Comparison of ENCODE assay signal across 29 cellular contexts in genomic region chr3:196454935-196455334, GRCh38. TPM values are rescaled to one million over a fixed set of nuclear protein-coding genes. Genes with fewer than 3 reads are reported as not detected.
DNase-seq lines count a peak whose midpoint lies in the region; ATAC-seq and TF ChIP-seq lines count a peak whose summit lies in the region.
"Had no signal": no experiment of that assay in that cellular context is flagged by ENCODE, and none has a peak within 500 bp of the region (broad histone marks: within the 10 kb centered on the region; RNA-seq: fewer than 3 reads in every experiment).

No MANE protein-coding gene starts in this region.

- no peak overlapping the region for H3K9ac ChIP-seq in skeletal muscle satellite cell (ENCODE audit: low read depth, low read length)

- no peaks in the 10 kb centered on the region for H3K36me3 ChIP-seq in skeletal muscle satellite cell (ENCODE audit: insufficient read depth, low read length)
- no peaks in the 10 kb centered on the region for H3K36me3 ChIP-seq in OCI-LY7 (ENCODE audit: insufficient read depth, low read length)
- H3K36me3 ChIP-seq: colonic mucosa, right lobe of liver, SJSA1 had no signal

- H3K9me3 ChIP-seq in skeletal muscle satellite cell (replicated peaks; ENCODE audit: low read length) (no peaks in the 10 kb centered on the region), OCI-LY7 (ENCODE audit: low read length) (no peaks in the 10 kb centered on the region)
- H3K9me3 ChIP-seq: ascending aorta, colonic mucosa, right lobe of liver, SJSA1, testis had no signal

- H3K4me3 ChIP-seq in fibroblast of the aortic adventitia (ENCODE audit: low read depth, low read length) (no peak overlapping the region), skeletal muscle satellite cell (ENCODE audit: low read length) (no peak overlapping the region), OCI-LY7 (ENCODE audit: low read depth, low read length, poor library complexity, severe bottlenecking) (no peak overlapping the region)
- H3K4me3 ChIP-seq: ascending aorta, colonic mucosa, PC-9, right lobe of liver, SJSA1, testis had no signal

- H3K36me3 Mint-ChIP-seq in activated CD4-positive, alpha-beta T cell treated with anti-CD3 and anti-CD28 coated beads, Interleukin-2, amount 10 ng/mL, durations not matched to agents 7 days and 5 days (ENCODE audit: low read depth): no peaks in the 10 kb centered on the region
- H3K36me3 Mint-ChIP-seq in activated T-helper 17 cell treated with anti-CD3 and anti-CD28 coated beads, Interleukin-2, amount 50 U/mL, for 72 hours (ENCODE audit: low read depth): no peaks in the 10 kb centered on the region
- H3K36me3 Mint-ChIP-seq: stimulated activated memory B cell treated with anti-CD40 and anti-IgM and Interleukin-4, amounts not matched to agents 10 μg/mL and 1 μg/mL and 100 μg/mL, for 72 hours had no signal

- H2AFZ ChIP-seq in OCI-LY7 (ENCODE audit: low read length): no peak overlapping the region
- H2AFZ ChIP-seq: PC-9 had no signal

- H3K4me3 Mint-ChIP-seq in activated CD4-positive, alpha-beta T cell treated with anti-CD3 and anti-CD28 coated beads, Interleukin-2, amount 10 ng/mL, durations not matched to agents 7 days and 5 days: no peak overlapping the region
- no peak overlapping the region for H3K4me3 Mint-ChIP-seq in activated T-helper 17 cell treated with anti-CD3 and anti-CD28 coated beads, Interleukin-2, amount 50 U/mL, for 72 hours
- H3K4me3 Mint-ChIP-seq: stimulated activated memory B cell treated with anti-CD40 and anti-IgM and Interleukin-4, amounts not matched to agents 10 μg/mL and 1 μg/mL and 100 μg/mL, for 72 hours had no signal

- POLR2A ChIA-PET in activated CD4-positive, alpha-beta T cell treated with anti-CD3 and anti-CD28 coated beads, Interleukin-2, amount 10 ng/mL, durations not matched to agents 7 days and 5 days (lab: Charles Lee): no interaction called here
- POLR2A ChIA-PET in OCI-LY7 (lab: Charles Lee): interaction anchor here (0.5 to 0.7 kb wide), 3 partner anchors 18 to 476 kb away, joined by 3 to 6 read pairs (median 3); no protein-coding TSS in a partner anchor

- H3K27me3 ChIP-seq in skeletal muscle satellite cell (ENCODE audit: control insufficient read depth, insufficient read depth, low read length): no peaks in the 10 kb centered on the region
- H3K27me3 ChIP-seq: ascending aorta, colonic mucosa, foreskin keratinocyte, right lobe of liver, SJSA1, testis had no signal

- no peaks in the 10 kb centered on the region for H4K20me1 ChIP-seq in OCI-LY7 (ENCODE audit: insufficient read depth, low read length)

- H3K79me2 ChIP-seq in OCI-LY7 (ENCODE audit: insufficient read depth, low read depth, low read length): no peaks in the 10 kb centered on the region

- H3K4me1 ChIP-seq in skeletal muscle satellite cell (ENCODE audit: control insufficient read depth, insufficient read depth, low read length): peaks cover 5% of the 10 kb centered on the region
- no peaks in the 10 kb centered on the region for H3K4me1 ChIP-seq in OCI-LY7 (ENCODE audit: insufficient read depth, low read length, poor library complexity, severe bottlenecking)
- H3K4me1 ChIP-seq: ascending aorta, colonic mucosa, foreskin keratinocyte, right lobe of liver, SJSA1, testis had no signal

- BruUV-seq in OCI-LY7 (replicated peaks; lab: Mats Ljungman, UMichigan): no TSS peak

- CTCF ChIA-PET in activated CD4-positive, alpha-beta T cell treated with anti-CD3 and anti-CD28 coated beads, Interleukin-2, amount 10 ng/mL, durations not matched to agents 7 days and 5 days (lab: Charles Lee): interaction anchor here (0.5 to 1.2 kb wide), 5 partner anchors 9 to 1596 kb away, joined by 3 to 7 read pairs (median 3); no protein-coding TSS in a partner anchor
- CTCF ChIA-PET in OCI-LY7 (lab: Charles Lee; ENCODE audit: unreplicated experiment): no interaction called here

- intact Hi-C loops in OCI-LY7 (cut with micrococcal nuclease; ENCODE audit: unreplicated experiment): no loop called here

- no peaks in the 10 kb centered on the region for H3K27me3 Mint-ChIP-seq in activated CD4-positive, alpha-beta T cell treated with anti-CD3 and anti-CD28 coated beads, Interleukin-2, amount 10 ng/mL, durations not matched to agents 7 days and 5 days
- H3K27me3 Mint-ChIP-seq in activated T-helper 17 cell treated with anti-CD3 and anti-CD28 coated beads, Interleukin-2, amount 50 U/mL, for 72 hours: no peaks in the 10 kb centered on the region
- H3K27me3 Mint-ChIP-seq: stimulated activated memory B cell treated with anti-CD40 and anti-IgM and Interleukin-4, amounts not matched to agents 10 μg/mL and 1 μg/mL and 100 μg/mL, for 72 hours had no signal

- no peaks in the 10 kb centered on the region for H3K9me3 Mint-ChIP-seq in activated CD4-positive, alpha-beta T cell treated with anti-CD3 and anti-CD28 coated beads, Interleukin-2, amount 10 ng/mL, durations not matched to agents 7 days and 5 days
- no peaks in the 10 kb centered on the region for H3K9me3 Mint-ChIP-seq in activated T-helper 17 cell treated with anti-CD3 and anti-CD28 coated beads, Interleukin-2, amount 50 U/mL, for 72 hours
- H3K9me3 Mint-ChIP-seq: stimulated activated memory B cell treated with anti-CD40 and anti-IgM and Interleukin-4, amounts not matched to agents 10 μg/mL and 1 μg/mL and 100 μg/mL, for 72 hours had no signal

- H3K4me2 ChIP-seq in skeletal muscle satellite cell (ENCODE audit: low read length): peak overlapping the region; percentile 34
- no peak overlapping the region for H3K4me2 ChIP-seq in OCI-LY7 (ENCODE audit: low read length)
- H3K4me2 ChIP-seq: PC-9 had no signal

- peak; percentile 50 for ATAC-seq in activated T-helper 17 cell treated with anti-CD3 and anti-CD28 coated beads, Interleukin-2, amount 50 U/mL, for 72 hours (replicated peaks)
- ATAC-seq: activated CD4-positive, CD25-positive, alpha-beta regulatory T cell treated with anti-CD3 and anti-CD28 coated beads, Interleukin-2, amount 50 U/mL, for 24 hours; foreskin keratinocyte; right lobe of liver; stimulated activated memory B cell treated with anti-CD40 and anti-IgM and Interleukin-4, amounts not matched to agents 10 μg/mL and 1 μg/mL and 100 μg/mL, for 72 hours had no signal

- H3K27ac Mint-ChIP-seq in activated CD4-positive, alpha-beta T cell treated with anti-CD3 and anti-CD28 coated beads, Interleukin-2, amount 10 ng/mL, durations not matched to agents 7 days and 5 days: peak overlapping the region; percentile 22
- H3K27ac Mint-ChIP-seq in activated T-helper 17 cell treated with anti-CD3 and anti-CD28 coated beads, Interleukin-2, amount 50 U/mL, for 72 hours: no peak overlapping the region
- H3K27ac Mint-ChIP-seq: stimulated activated memory B cell treated with anti-CD40 and anti-IgM and Interleukin-4, amounts not matched to agents 10 μg/mL and 1 μg/mL and 100 μg/mL, for 72 hours had no signal

- H3K4me1 Mint-ChIP-seq in activated CD4-positive, alpha-beta T cell treated with anti-CD3 and anti-CD28 coated beads, Interleukin-2, amount 10 ng/mL, durations not matched to agents 7 days and 5 days: peaks cover 4% of the 10 kb centered on the region
- no peaks in the 10 kb centered on the region for H3K4me1 Mint-ChIP-seq in activated T-helper 17 cell treated with anti-CD3 and anti-CD28 coated beads, Interleukin-2, amount 50 U/mL, for 72 hours
- H3K4me1 Mint-ChIP-seq: stimulated activated memory B cell treated with anti-CD40 and anti-IgM and Interleukin-4, amounts not matched to agents 10 μg/mL and 1 μg/mL and 100 μg/mL, for 72 hours had no signal

- H3K27ac ChIP-seq in OCI-LY7 (ENCODE audit: low read depth, low read length, poor library complexity, severe bottlenecking): no peak overlapping the region
- H3K27ac ChIP-seq: ascending aorta, C4-2B, colonic mucosa, foreskin keratinocyte, PC-9, right lobe of liver, SJSA1, testis had no signal

- H3K9me2 ChIP-seq in OCI-LY7 (ENCODE audit: insufficient read depth, low read length): no peaks in the 10 kb centered on the region

- TF ChIP-seq CTCF in fibroblast of the aortic adventitia (IDR thresholded peaks at IDR 0.05; ENCODE audit: insufficient read depth, low read length) (no peak), OCI-LY7 (conservative IDR thresholded peaks at IDR 0.05; ENCODE audit: low read length) (no peak)

- no peak for DNase-seq in activated CD4-positive, alpha-beta T cell treated with anti-CD3 and anti-CD28 coated beads, Interleukin-2, amount 10 ng/mL, durations not matched to agents 7 days and 5 days
- DNase-seq in activated CD4-positive, alpha-beta T cell treated with anti-CD3 and anti-CD28 coated beads, Interleukin-2, amount 50 U/mL, for 4 hours: no peak
- DNase-seq in fibroblast of the aortic adventitia (ENCODE audit: low read depth): peak; percentile 51
- DNase-seq in OCI-LY7 (ENCODE audit: low spot score): no peak
- no peak for DNase-seq in T-helper 1 cell
- no peak for DNase-seq in LoVo (ENCODE audit: low spot score)
- DNase-seq: activated naive CD4-positive, alpha-beta T cell treated with anti-CD3 and anti-CD28 coated beads, Interleukin-2, amount 50 U/mL, for 16 hours; activated T-cell treated with anti-CD3 and anti-CD28 coated beads, Interleukin-2, amount 50 U/mL, for 48 hours; colonic mucosa; DMS 273 treated with DMSO at 0.1 percent for 48 hours; foreskin keratinocyte; GDM1; kidney; mammary epithelial cell; NCI-H1694 treated with DMSO at 0.1 percent for 48 hours; NCI-H2227 treated with DMSO at 0.1 percent for 48 hours; NCI-H774; occipital lobe; PC-9; right lobe of liver; T1000; testis had no signal

RNA-seq across cellular contexts. Expression of gene UBXN7, which starts 22.7 kb away (rescaled TPM):
- total RNA-seq in activated CD4-positive, alpha-beta T cell treated with anti-CD3 and anti-CD28 coated beads, Interleukin-2, amount 10 ng/mL, durations not matched to agents 7 days and 5 days: 10 to 100 TPM; 54.4 to 64.8 TPM
- total RNA-seq in activated T-helper 17 cell treated with anti-CD3 and anti-CD28 coated beads, Interleukin-2, amount 50 U/mL, for 72 hours: 10 to 100 TPM; 49.1 to 99.2 TPM
- total RNA-seq in fibroblast of the aortic adventitia (ENCODE audit: low replicate concordance) (20.9 and 27.7 TPM in 2 replicates), OCI-LY7 (2022) (73.4 and 76.6 TPM in 2 replicates)
- 12.0 and 15.5 TPM in 2 replicates for total RNA-seq in skeletal muscle satellite cell (2012; rRNA removed)
- total RNA-seq in OCI-LY7 (2014; rRNA removed; shearing (Covaris generic)): 12.7 and 28.9 TPM in 2 replicates

RNA-seq across cellular contexts. Expression of gene RNF168, which starts 48.6 kb away (rescaled TPM):
- total RNA-seq in activated CD4-positive, alpha-beta T cell treated with anti-CD3 and anti-CD28 coated beads, Interleukin-2, amount 10 ng/mL, durations not matched to agents 7 days and 5 days: 10 to 100 TPM; 37.5 to 38.7 TPM
- total RNA-seq in activated T-helper 17 cell treated with anti-CD3 and anti-CD28 coated beads, Interleukin-2, amount 50 U/mL, for 72 hours: 10 to 100 TPM; 16.6 to 24.7 TPM
- 32.4 and 35.4 TPM in 2 replicates for total RNA-seq in fibroblast of the aortic adventitia (ENCODE audit: low replicate concordance)
- 14.2 and 14.6 TPM in 2 replicates for total RNA-seq in skeletal muscle satellite cell (2012; rRNA removed)
- total RNA-seq in OCI-LY7 (2014; rRNA removed; shearing (Covaris generic)): 29.6 and 31.3 TPM in 2 replicates
- total RNA-seq in OCI-LY7 (2022): 38.1 and 38.7 TPM in 2 replicates
